ENCODE assay signal across 18 cellular contexts in genomic region chr16:2142942-2143868, GRCh38. TPM values are rescaled to one million over a fixed set of nuclear protein-coding genes. Genes with fewer than 3 reads are reported as not detected.
DNase-seq lines count a peak whose midpoint lies in the region; ATAC-seq, FAIRE-seq and TF ChIP-seq lines count a peak whose summit lies in the region.
"Had no signal": no experiment of that assay in that cellular context is flagged by ENCODE, and none has a peak within 500 bp of the region (broad histone marks: within the 10 kb centered on the region; RNA-seq: fewer than 3 reads in every experiment).

No MANE protein-coding gene starts in this region.

- TF ChIP-seq CTCF in K562 (IDR thresholded peaks at IDR 0.05 in 2 of 3, conservative IDR thresholded peaks at IDR 0.05 in 1 of 3; ENCODE audit: insufficient read depth in 2 of 3, low read depth in 1 of 3, low read length in 3 of 3) (no peak), tibial artery (IDR thresholded peaks at IDR 0.05) (no peak)

- H3K36me3 ChIP-seq in K562 (ENCODE audit: control insufficient read depth, insufficient read depth, low read length): no peaks in the 10 kb centered on the region
- H3K36me3 ChIP-seq in tibial artery: no peaks in the 10 kb centered on the region
- H3K36me3 ChIP-seq: colonic mucosa, esophagus squamous epithelium had no signal

- no peak overlapping the region for H3K4me3 ChIP-seq in K562
- H3K4me3 ChIP-seq in tibial artery: no peak overlapping the region
- H3K4me3 ChIP-seq: colonic mucosa, esophagus squamous epithelium, lung, SJSA1, testis had no signal

- DNase-seq in NCI-H345 (lab: John Stamatoyannopoulos, UW): peak; percentile 32
- no peak for DNase-seq in NCI-H345 treated with DMSO at 0.1 percent for 48 hours (lab: John Stamatoyannopoulos, UW; ENCODE audit: unreplicated experiment)
- DNase-seq in GM12892 (ENCODE audit: insufficient read length): peak; percentile 18
- DNase-seq in K562 (ENCODE audit: extremely low read depth in 1 of 4, low spot score in 3 of 4): peak; percentile 38 to 53 (median 46)
- peak; percentile 40 for DNase-seq in middle frontal gyrus (ENCODE audit: extremely low spot score, low spot score)
- DNase-seq in EL: no peak
- DNase-seq in NCI-H2227 (lab: John Stamatoyannopoulos, UW; ENCODE audit: unreplicated experiment): no peak
- DNase-seq in tibial artery: no peak
- DNase-seq: activated naive CD8-positive, alpha-beta T cell treated with anti-CD3 and anti-CD28 coated beads, Interleukin-2, amount 10 ng/mL, durations not matched to agents 7 days and 5 days; colonic mucosa; esophagus squamous epithelium; IMR-90; NCI-H1105 treated with DMSO at 0.1 percent for 48 hours; NCI-H510A treated with DMSO at 0.1 percent for 48 hours; testis had no signal

- intact Hi-C loops in K562 (cut with micrococcal nuclease) (no loop called here), tibial artery (cut with DNase I; ENCODE audit: low total_unique reads) (loop anchor here (5.0 kb wide), 1 partner anchor 121 kb away; no protein-coding TSS in a partner anchor)

- BruUV-seq in K562 (replicated peaks; lab: Mats Ljungman, UMichigan): no TSS peak

- 25% methylated on average over 29 of the region's 31 CpGs for WGBS in K562 (ENCODE audit: insufficient coverage, low coverage, missing lambda C conversion rate)

- TF ChIP-seq POLR2A in GM12892 (IDR thresholded peaks at IDR 0.05; ENCODE audit: low read depth, low read length): no peak
- TF ChIP-seq POLR2A in K562 (conservative IDR thresholded peaks at IDR 0.05): no peak

- in situ Hi-C loops in K562 (cut with MboI): loop anchor here (5.0 to 10.0 kb wide), 2 partner anchors 58 to 121 kb away; no protein-coding TSS in a partner anchor

- no peaks in the 10 kb centered on the region for H3K27me3 ChIP-seq in K562 (ENCODE audit: control insufficient read depth in 2 of 2, insufficient read depth in 2 of 2, low read length in 2 of 2)
- no peaks in the 10 kb centered on the region for H3K27me3 ChIP-seq in tibial artery
- H3K27me3 ChIP-seq: colonic mucosa, esophagus squamous epithelium, SJSA1, testis had no signal

- H3K27ac ChIP-seq in K562 (ENCODE audit: extremely low read depth, low read depth, low read length) (no peak overlapping the region; the same call in 2 of the 3 replicates), tibial artery (no peak overlapping the region)
- H3K27ac ChIP-seq: colonic mucosa, esophagus squamous epithelium, SJSA1, testis had no signal

- no peak for FAIRE-seq in GM12892 (lab: Jason Lieb, UNC)
- peak; percentile 82 for FAIRE-seq in K562 (lab: Jason Lieb, UNC)

- H3K9me1 ChIP-seq in K562 (ENCODE audit: control insufficient read depth, insufficient read depth, low read length): no peaks in the 10 kb centered on the region

- no peak for TF ChIP-seq RAD21 in K562 (CRISPR knock-in tag; conservative IDR thresholded peaks at IDR 0.05 in 1 of 2, IDR thresholded peaks at IDR 0.05 in 1 of 2)

- H3K79me2 ChIP-seq in K562 (ENCODE audit: control insufficient read depth, insufficient read depth, low read length): no peaks in the 10 kb centered on the region

- H3K9ac ChIP-seq in K562 (ENCODE audit: insufficient read depth in 1 of 2, low read depth in 2 of 2, low read length in 2 of 2): peak overlapping the region in 1 of 2 experiments; percentile 88; a peak in 2 of 4 replicates

- CTCF ChIA-PET in K562 (lab: Yijun Ruan, JAX; ENCODE audit: low intra/inter-chr PET ratio): no interaction called here

- H3K9me3 ChIP-seq in K562 (replicated peaks; ENCODE audit: control insufficient read depth, insufficient read depth, low read depth, low read length) (no peaks in the 10 kb centered on the region), tibial artery (no peaks in the 10 kb centered on the region)
- H3K9me3 ChIP-seq: colonic mucosa, esophagus squamous epithelium, SJSA1, testis had no signal

- H3K4me1 ChIP-seq in K562 (replicated peaks in 1 of 2; ENCODE audit: control insufficient read depth in 2 of 2, insufficient read depth in 2 of 2, low read length in 2 of 2): peaks cover 7 to 33% of the 10 kb centered on the region in 2 experiments; a peak in 4 of 5 replicates
- H3K4me1 ChIP-seq in tibial artery: peaks cover 0 to 11% (median 4%) of the 10 kb centered on the region in 4 donors

- POLR2A ChIA-PET in K562 (lab: Yijun Ruan, JAX): interaction anchor here (0.5 to 5.3 kb wide), 5 partner anchors 10 to 610 kb away, joined by 3 to 77 read pairs (median 8); partner anchors contain the start of genes RPS2 and TRAF7

- TF ChIP-seq EP300 in K562 (IDR thresholded peaks at IDR 0.05; ENCODE audit: low read length): no peak

- no peaks in the 10 kb centered on the region for H4K20me1 ChIP-seq in K562 (replicated peaks; ENCODE audit: control insufficient read depth, insufficient read depth, low read length)

- peak overlapping the region; percentile 32; the same call in 1 of the 2 replicates for H3K4me2 ChIP-seq in K562 (ENCODE audit: insufficient read depth, low read length)

- ATAC-seq in K562: peak; percentile 65

- H2AFZ ChIP-seq in K562 (ENCODE audit: low read depth, low read length): peak overlapping the region; percentile 77

RNA-seq across cellular contexts. Expression of gene RAB26, which starts 5.2 kb away (rescaled TPM):
- polyA plus RNA-seq in GM12892 (2012; ENCODE audit: missing spikeins): 3.2 TPM
- total RNA-seq in K562 (2011; cell fraction: chromatin; rRNA removed; ENCODE audit: low replicate concordance): 8.2 and 15.9 TPM in 2 replicates
- 15.8 and 18.8 TPM in 2 replicates for total RNA-seq in K562 (2011; cell fraction: nucleolus; rRNA removed)
- 11.4 and 14.5 TPM in 2 replicates for total RNA-seq in K562 (2011; cell fraction: nucleoplasm; rRNA removed)
- 2.9 and 3.5 TPM in 2 replicates for total RNA-seq in K562 (2014; rRNA removed)
- 0.58 and 0.77 TPM in 2 replicates for total RNA-seq in K562 (2014; rRNA removed; fragmentation: Illumina TruSeq; extraction: Trizol)
- 0.94 and 1.8 TPM in 2 replicates for total RNA-seq in K562 (2015; rRNA removed; fragmentation: Illumina TruSeq; extraction: Trizol)
- total RNA-seq in K562 (2021): 3.0 and 3.1 TPM in 2 replicates
- 5.3 and 13.0 TPM in 2 replicates for polyA plus RNA-seq in K562 (2011; rRNA removed)
- 4.8 and 7.7 TPM in 2 replicates for polyA plus RNA-seq in K562 (2011; cell fraction: cytosol; rRNA removed)
- 65.3 and 85.4 TPM in 2 replicates for polyA plus RNA-seq in K562 (2011; cell fraction: nucleus; rRNA removed)
- 6.6 and 10.4 TPM in 2 replicates for polyA plus RNA-seq in K562 (2012)
- 2.1 and 2.2 TPM in 2 replicates for polyA plus RNA-seq in K562 (2014; fragmentation: Illumina TruSeq; extraction: Trizol)
- under 1 TPM; 0.25 to 0.63 TPM for polyA plus RNA-seq in K562 (2014; fragmentation: Nextera tagmentation; extraction: Ambion mirVana)
- polyA plus RNA-seq in K562 (2014; rRNA removed): 3.8 and 6.1 TPM in 2 replicates
- 1.2 and 2.2 TPM in 2 replicates for polyA minus RNA-seq in K562 (2011; rRNA and poly(A)+ RNA removed)
- polyA minus RNA-seq in K562 (2011; cell fraction: cytosol; rRNA and poly(A)+ RNA removed): 1.8 TPM in 1 of 2 replicates, not detected in the other
- polyA minus RNA-seq in K562 (2011; cell fraction: nucleus; rRNA and poly(A)+ RNA removed): 4.6 and 8.0 TPM in 2 replicates
- total RNA-seq: skeletal muscle tissue had no signal

RNA-seq across cellular contexts. Expression of gene PKD1, which starts 7.5 kb away (rescaled TPM):
- polyA plus RNA-seq in GM12892 (2012; ENCODE audit: missing spikeins): 9.3 TPM
- total RNA-seq in K562 (2011; cell fraction: chromatin; rRNA removed; ENCODE audit: low replicate concordance): 153 and 616 TPM in 2 replicates
- total RNA-seq in K562 (2011; cell fraction: nucleolus; rRNA removed): 429 and 449 TPM in 2 replicates
- 168 and 178 TPM in 2 replicates for total RNA-seq in K562 (2011; cell fraction: nucleoplasm; rRNA removed)
- 35.9 and 37.1 TPM in 2 replicates for total RNA-seq in K562 (2014; rRNA removed)
- total RNA-seq in K562 (2014; rRNA removed; fragmentation: Illumina TruSeq; extraction: Trizol): 4.5 and 7.0 TPM in 2 replicates
- 20.2 and 23.9 TPM in 2 replicates for total RNA-seq in K562 (2015; rRNA removed; fragmentation: Illumina TruSeq; extraction: Trizol)
- total RNA-seq in K562 (2021): 65.5 and 93.5 TPM in 2 replicates
- polyA plus RNA-seq in K562 (2011; rRNA removed): 12.6 and 21.4 TPM in 2 replicates
- polyA plus RNA-seq in K562 (2011; cell fraction: cytosol; rRNA removed): 19.4 and 51.6 TPM in 2 replicates
- polyA plus RNA-seq in K562 (2011; cell fraction: nucleus; rRNA removed): 204 and 342 TPM in 2 replicates
- polyA plus RNA-seq in K562 (2012): 41.5 and 96.4 TPM in 2 replicates
- 6.9 and 21.8 TPM in 2 replicates for polyA plus RNA-seq in K562 (2014; fragmentation: Illumina TruSeq; extraction: Trizol)
- polyA plus RNA-seq in K562 (2014; fragmentation: Nextera tagmentation; extraction: Ambion mirVana): under 1 TPM; 0.23 to 0.28 TPM
- polyA plus RNA-seq in K562 (2014; rRNA removed): 42.3 and 54.4 TPM in 2 replicates
- 11.9 and 18.2 TPM in 2 replicates for polyA minus RNA-seq in K562 (2011; rRNA and poly(A)+ RNA removed)
- 46.2 and 53.6 TPM in 2 replicates for polyA minus RNA-seq in K562 (2011; cell fraction: cytosol; rRNA and poly(A)+ RNA removed)
- polyA minus RNA-seq in K562 (2011; cell fraction: nucleus; rRNA and poly(A)+ RNA removed): 87.5 and 110 TPM in 2 replicates

RNA-seq across cellular contexts. Expression of gene TRAF7, which starts 12.4 kb away (rescaled TPM):
- 27.8 TPM for polyA plus RNA-seq in GM12892 (2012; ENCODE audit: missing spikeins)
- 31.9 and 110 TPM in 2 replicates for total RNA-seq in K562 (2011; cell fraction: chromatin; rRNA removed; ENCODE audit: low replicate concordance)
- total RNA-seq in K562 (2011; cell fraction: nucleolus; rRNA removed): 74.5 and 76.3 TPM in 2 replicates
- 45.7 and 51.9 TPM in 2 replicates for total RNA-seq in K562 (2011; cell fraction: nucleoplasm; rRNA removed)
- total RNA-seq in K562 (2014; rRNA removed): 55.5 and 79.2 TPM in 2 replicates
- total RNA-seq in K562 (2014; rRNA removed; fragmentation: Illumina TruSeq; extraction: Trizol): 24.3 and 29.9 TPM in 2 replicates
- total RNA-seq in K562 (2015; rRNA removed; fragmentation: Illumina TruSeq; extraction: Trizol): 42.8 and 45.9 TPM in 2 replicates
- total RNA-seq in K562 (2021): 109 and 113 TPM in 2 replicates
- 41.6 and 61.6 TPM in 2 replicates for polyA plus RNA-seq in K562 (2011; rRNA removed)
- 63.2 and 103 TPM in 2 replicates for polyA plus RNA-seq in K562 (2011; cell fraction: cytosol; rRNA removed)
- 105 and 141 TPM in 2 replicates for polyA plus RNA-seq in K562 (2011; cell fraction: nucleus; rRNA removed)
- polyA plus RNA-seq in K562 (2012): 99.7 and 110 TPM in 2 replicates
- polyA plus RNA-seq in K562 (2014; fragmentation: Illumina TruSeq; extraction: Trizol): 40.8 and 76.8 TPM in 2 replicates
- 1 to 10 TPM; 1.1 to 1.5 TPM for polyA plus RNA-seq in K562 (2014; fragmentation: Nextera tagmentation; extraction: Ambion mirVana)
- polyA plus RNA-seq in K562 (2014; rRNA removed): 55.5 and 63.3 TPM in 2 replicates
- 24.9 and 30.1 TPM in 2 replicates for polyA minus RNA-seq in K562 (2011; rRNA and poly(A)+ RNA removed)
- 51.2 and 66.0 TPM in 2 replicates for polyA minus RNA-seq in K562 (2011; cell fraction: cytosol; rRNA and poly(A)+ RNA removed)
- 25.8 and 29.9 TPM in 2 replicates for polyA minus RNA-seq in K562 (2011; cell fraction: nucleus; rRNA and poly(A)+ RNA removed)

RNA-seq across cellular contexts. Expression of gene CASKIN1, which starts 53.2 kb away (rescaled TPM):
- polyA plus RNA-seq in GM12892 (2012; ENCODE audit: missing spikeins): 0.06 TPM
- total RNA-seq in K562 (2011; cell fraction: chromatin; rRNA removed; ENCODE audit: low replicate concordance): 3.2 and 16.5 TPM in 2 replicates
- 11.3 and 11.6 TPM in 2 replicates for total RNA-seq in K562 (2011; cell fraction: nucleolus; rRNA removed)
- 3.2 and 5.9 TPM in 2 replicates for total RNA-seq in K562 (2011; cell fraction: nucleoplasm; rRNA removed)
- total RNA-seq in K562 (2014; rRNA removed) (1.5 and 2.6 TPM in 2 replicates), K562 (2014; rRNA removed; fragmentation: Illumina TruSeq; extraction: Trizol) (0.10 and 0.15 TPM in 2 replicates), K562 (2015; rRNA removed; fragmentation: Illumina TruSeq; extraction: Trizol) (0.68 and 1.7 TPM in 2 replicates), K562 (2021) (4.5 and 7.0 TPM in 2 replicates)
- polyA plus RNA-seq in K562 (2011; rRNA removed) (0.84 and 1.9 TPM in 2 replicates), K562 (2014; fragmentation: Illumina TruSeq; extraction: Trizol) (0.28 and 0.73 TPM in 2 replicates), K562 (2014; fragmentation: Nextera tagmentation; extraction: Ambion mirVana) (not detected), K562 (2014; rRNA removed) (3.1 and 3.7 TPM in 2 replicates)
- 1.4 and 1.9 TPM in 2 replicates for polyA plus RNA-seq in K562 (2011; cell fraction: cytosol; rRNA removed)
- 6.6 and 12.7 TPM in 2 replicates for polyA plus RNA-seq in K562 (2011; cell fraction: nucleus; rRNA removed)
- 1.7 and 2.9 TPM in 2 replicates for polyA plus RNA-seq in K562 (2012)
- 0.32 and 0.90 TPM in 2 replicates for polyA minus RNA-seq in K562 (2011; rRNA and poly(A)+ RNA removed)
- polyA minus RNA-seq in K562 (2011; cell fraction: cytosol; rRNA and poly(A)+ RNA removed): 1.1 and 1.5 TPM in 2 replicates
- polyA minus RNA-seq in K562 (2011; cell fraction: nucleus; rRNA and poly(A)+ RNA removed): 2.0 and 2.2 TPM in 2 replicates
- total RNA-seq: IMR-90, SJSA1 had no signal

Comparison
In these comparisons a context has a peak if more than half of its experiments do, and no peak if none do; other contexts are left out.
1. DNase-seq: peak in NCI-H345 (single experiment), GM12892 (single experiment), K562 (4 of 4) and middle frontal gyrus (single experiment); none in NCI-H345 treated with DMSO at 0.1 percent for 48 hours (single experiment), EL (single experiment), NCI-H2227 (single experiment) and tibial artery (0 of 2).